Comparison of ENCODE assay signal across 8 cellular contexts in the genomic region with DNA sequence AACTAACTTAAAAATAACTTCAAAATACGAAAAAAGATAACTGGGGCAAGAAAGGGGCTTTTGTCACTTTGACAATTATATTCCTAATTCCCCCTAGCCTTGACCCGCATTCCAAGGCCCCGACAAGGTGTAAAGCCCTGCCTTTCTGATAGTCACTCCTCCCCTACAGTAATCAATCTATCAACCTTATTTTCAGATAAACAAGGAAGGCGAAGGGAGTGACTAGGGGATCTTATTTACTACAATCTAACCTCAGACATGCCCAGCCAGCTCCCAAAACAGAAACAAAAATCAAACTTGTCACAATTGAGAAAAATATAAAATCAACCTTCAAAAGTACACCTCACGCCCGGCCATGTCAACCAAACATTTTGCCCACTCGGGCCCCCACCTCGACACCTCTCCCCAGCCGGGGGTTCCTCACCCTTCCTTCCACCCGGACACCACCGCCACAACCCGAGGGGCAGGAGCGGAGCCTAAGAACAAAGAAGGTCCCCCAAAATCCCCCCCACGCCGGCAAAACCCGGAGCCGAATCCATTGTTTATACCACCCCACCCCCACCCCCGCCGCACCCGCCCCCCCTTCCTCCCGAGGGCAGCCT. TPM values are rescaled to one million over a fixed set of nuclear protein-coding genes. Genes with fewer than 3 reads are reported as not detected.
DNase-seq lines count a peak whose midpoint lies in the region; ATAC-seq and TF ChIP-seq lines count a peak whose summit lies in the region.

No MANE protein-coding gene starts in this region.

- peak overlapping the region; percentile 94 for H3K4me3 ChIP-seq in CD8-positive, alpha-beta memory T cell (ENCODE audit: low read length)
- H3K4me3 ChIP-seq in Peyer's patch: peak overlapping the region; percentile 58 to 93 (median 74)
- peak overlapping the region; percentile 73 for H3K4me3 ChIP-seq in neuron (ENCODE audit: low read length)

- peaks cover 26% of the 10 kb centered on the region for H3K4me1 ChIP-seq in CD8-positive, alpha-beta memory T cell (ENCODE audit: insufficient read depth, low read length)
- H3K4me1 ChIP-seq in Peyer's patch (peaks cover 0 to 28% (median 5%) of the 10 kb centered on the region in 4 donors), neuron (ENCODE audit: insufficient read depth, low read length) (peaks cover 21% of the 10 kb centered on the region)

- H3K27ac ChIP-seq in CD8-positive, alpha-beta memory T cell (ENCODE audit: low read depth, low read length): no peak overlapping the region
- H3K27ac ChIP-seq in Peyer's patch: peak overlapping the region; percentile 58 to 94 (median 84)

- peaks cover 6 to 37% (median 18%) of the 10 kb centered on the region in 3 donors for H3K36me3 Mint-ChIP-seq in CD8-positive, alpha-beta memory T cell

- H3K36me3 ChIP-seq in CD8-positive, alpha-beta memory T cell (ENCODE audit: insufficient read depth, low read length): peaks cover 11% of the 10 kb centered on the region
- H3K36me3 ChIP-seq in Peyer's patch (peaks cover 0 to 13% (median 0%) of the 10 kb centered on the region in 3 donors), neuron (ENCODE audit: insufficient read depth, low read length) (peaks cover 24% of the 10 kb centered on the region)

- TF ChIP-seq CTCF in Peyer's patch (IDR thresholded peaks at IDR 0.05): no peak

- peak in 1 of 5 donors; percentile 4 for DNase-seq in CD8-positive, alpha-beta memory T cell
- DNase-seq in Peyer's patch (peak in 2 of 3 donors; percentile 18 to 22), epidermal melanocyte (ENCODE audit: insufficient read length, low spot score) (peak; percentile 30), H4 (ENCODE audit: low spot score) (no peak)
- no peak for DNase-seq in activated CD4-positive, CD25-positive, alpha-beta regulatory T cell (lab: John Stamatoyannopoulos, UW)

- H3K9me3 ChIP-seq in CD8-positive, alpha-beta memory T cell (ENCODE audit: low read length): no peaks in the 10 kb centered on the region
- H3K9me3 ChIP-seq in Peyer's patch (no peaks in the 10 kb centered on the region), neuron (ENCODE audit: low read length) (no peaks in the 10 kb centered on the region)

- H3K27ac Mint-ChIP-seq in CD8-positive, alpha-beta memory T cell: peak overlapping the region in 7 of 8 donors; percentile 29 to 95 (median 88)

- peaks cover 48 to 54% (median 52%) of the 10 kb centered on the region in 3 donors for H3K4me1 Mint-ChIP-seq in CD8-positive, alpha-beta memory T cell

- TF ChIP-seq POLR2A in Peyer's patch (IDR thresholded peaks at IDR 0.05): no peak

- no peaks in the 10 kb centered on the region for H3K27me3 ChIP-seq in CD8-positive, alpha-beta memory T cell (ENCODE audit: insufficient read depth, low read length, poor library complexity, severe bottlenecking)
- H3K27me3 ChIP-seq in Peyer's patch (no peaks in the 10 kb centered on the region), neuron (ENCODE audit: insufficient read depth, low read length) (no peaks in the 10 kb centered on the region)

- H2AFZ ChIP-seq in neuron (ENCODE audit: low read depth, low read length): peak overlapping the region; percentile 63

- no peak for ATAC-seq in activated CD4-positive, CD25-positive, alpha-beta regulatory T cell treated with anti-CD3 and anti-CD28 coated beads, Interleukin-2, amount 50 U/mL, for 24 hours
- no peak for ATAC-seq in HG02981 (IDR thresholded peaks at IDR 0.05; ENCODE audit: unreplicated experiment)

- H3K9me3 Mint-ChIP-seq in CD8-positive, alpha-beta memory T cell: no peaks in the 10 kb centered on the region

- no peaks in the 10 kb centered on the region for H3K27me3 Mint-ChIP-seq in CD8-positive, alpha-beta memory T cell

- CTCF ChIA-PET in CD8-positive, alpha-beta memory T cell (lab: Charles Lee): interaction anchor here (1.5 kb wide), 1 partner anchor 32 kb away, joined by 6 read pairs; a partner anchor contains a TSS

- H3K4me3 Mint-ChIP-seq in CD8-positive, alpha-beta memory T cell: peak overlapping the region; percentile 80 to 99 (median 93)

- POLR2A ChIA-PET in CD8-positive, alpha-beta memory T cell (lab: Charles Lee): interaction anchor here (1.2 to 3.0 kb wide), 3 partner anchors 32 to 110 kb away, joined by 4 to 40 read pairs (median 4); a partner anchor contains a TSS

RNA-seq across cellular contexts. Expression of a gene that starts 0.6 kb away (rescaled TPM):
- total RNA-seq in CD8-positive, alpha-beta memory T cell: 10 to 100 TPM; 11.7 to 11.8 TPM
- polyA plus RNA-seq in CD8-positive, alpha-beta memory T cell: 7.8 TPM
- 10 to 100 TPM in 3 of 4 donors, 1 to 10 TPM in 1; 8.3 to 32.5 (median 26.8) TPM for total RNA-seq in Peyer's patch
- 5.3 and 5.7 TPM in 2 replicates for total RNA-seq in H4 (2014; rRNA removed; shearing (Covaris generic))

RNA-seq across cellular contexts. Expression of a gene that starts 32.0 kb away (rescaled TPM):
- 10 to 100 TPM; 96.5 to 99.2 TPM for total RNA-seq in CD8-positive, alpha-beta memory T cell
- polyA plus RNA-seq in CD8-positive, alpha-beta memory T cell: 67.0 TPM
- 100 to 1,000 TPM in 1 of 4 donors, 10 to 100 TPM in 3; 73.2 to 364 (median 86.0) TPM for total RNA-seq in Peyer's patch
- total RNA-seq in H4 (2014; rRNA removed; shearing (Covaris generic)): 22.5 and 23.4 TPM in 2 replicates

Comparison
In these comparisons a context has a peak if more than half of its experiments do, and no peak if none do; other contexts are left out.
1. DNase-seq: peak in Peyer's patch (2 of 3) and epidermal melanocyte (single experiment); none in activated CD4-positive, CD25-positive, alpha-beta regulatory T cell (0 of 4) and H4 (single experiment).
2. Peak in every context shown above with its lines, with median percentiles within 50 percentile points of each other: H3K4me3 ChIP-seq.